8 cellular contexts compared by ENCODE assay signal in genomic region chr1:43582162-43582566, GRCh38. TPM values are rescaled to one million over a fixed set of nuclear protein-coding genes. Genes with fewer than 3 reads are reported as not detected.
DNase-seq lines count a peak whose midpoint lies in the region; ATAC-seq, FAIRE-seq and TF ChIP-seq lines count a peak whose summit lies in the region.

No MANE protein-coding gene starts in this region.

- H3K27ac Mint-ChIP-seq in activated CD4-positive, alpha-beta T cell treated with anti-CD3 and anti-CD28 coated beads for 36 hours, result peak overlapping the region; percentile 52
- H3K27ac Mint-ChIP-seq in neural progenitor cell, result no peak overlapping the region

- DNase-seq in activated CD4-positive, alpha-beta T cell treated with anti-CD3 and anti-CD28 coated beads for 36 hours, result peak; percentile 75
- no peak for DNase-seq in activated CD4-positive, alpha-beta T cell treated with anti-CD3 and anti-CD28 coated beads, Interleukin-2, amount 50 U/mL, for 4 hours
- DNase-seq in HK-2 (ENCODE audit: unreplicated experiment) (peak; percentile 88), RKO (ENCODE audit: low spot score) (peak; percentile 78), bronchial epithelial cell (ENCODE audit: low read depth) (peak; percentile 100), neural progenitor cell (ENCODE audit: low spot score) (peak; percentile 31), ascending aorta (ENCODE audit: low spot score in 2 of 2) (no peak), cortex of kidney (lab: John Stamatoyannopoulos, UW) (no peak)

- peaks cover 25% of the 10 kb centered on the region for H4K20me1 ChIP-seq in neural progenitor cell (ENCODE audit: low read depth)

- H3K4me3 ChIP-seq in bronchial epithelial cell (ENCODE audit: low read depth, low read length) (no peak overlapping the region), neural progenitor cell (no peak overlapping the region), ascending aorta (no peak overlapping the region)

- H3F3A ChIP-seq in neural progenitor cell (ENCODE audit: low read depth), result no peaks in the 10 kb centered on the region

- no peaks in the 10 kb centered on the region for H3K27me3 Mint-ChIP-seq in activated CD4-positive, alpha-beta T cell treated with anti-CD3 and anti-CD28 coated beads for 36 hours
- no peaks in the 10 kb centered on the region for H3K27me3 Mint-ChIP-seq in neural progenitor cell (ENCODE audit: insufficient read depth, low read depth)

- intact Hi-C loops in activated CD4-positive, alpha-beta T cell treated with anti-CD3 and anti-CD28 coated beads for 36 hours (cut with DNase I, micrococcal nuclease), result loop anchor here in 1 of 2 experiments (1.0 kb wide), 1 partner anchor 17 kb away; no protein-coding TSS in a partner anchor
- intact Hi-C loops in ascending aorta (cut with DNase I), result no loop called here

- H3K9ac ChIP-seq in neural progenitor cell, result no peak overlapping the region

- H3K4me1 Mint-ChIP-seq in activated CD4-positive, alpha-beta T cell treated with anti-CD3 and anti-CD28 coated beads for 36 hours, result peaks cover 4% of the 10 kb centered on the region
- peaks cover 7% of the 10 kb centered on the region for H3K4me1 Mint-ChIP-seq in neural progenitor cell

- H3K79me2 ChIP-seq in neural progenitor cell (ENCODE audit: low read depth), result no peaks in the 10 kb centered on the region

- TF ChIP-seq CTCF in bronchial epithelial cell (IDR thresholded peaks at IDR 0.05; ENCODE audit: insufficient read depth, low read length, severe bottlenecking) (no peak), neural progenitor cell (IDR thresholded peaks at IDR 0.05) (no peak), ascending aorta (IDR thresholded peaks at IDR 0.05) (no peak)

- H3K36me3 ChIP-seq in bronchial epithelial cell (ENCODE audit: control insufficient read depth, insufficient read depth, low read length) (peaks cover 37% of the 10 kb centered on the region), neural progenitor cell (no peaks in the 10 kb centered on the region), ascending aorta (peaks cover 10 to 28% of the 10 kb centered on the region in 2 donors)

- ATAC-seq in activated CD4-positive, alpha-beta T cell treated with anti-CD3 and anti-CD28 coated beads for 36 hours, result peak; percentile 99

- peak; percentile 100 for FAIRE-seq in bronchial epithelial cell (lab: Jason Lieb, UNC)

- no peaks in the 10 kb centered on the region for H3K36me3 Mint-ChIP-seq in activated CD4-positive, alpha-beta T cell treated with anti-CD3 and anti-CD28 coated beads for 36 hours (ENCODE audit: low read depth)
- H3K36me3 Mint-ChIP-seq in neural progenitor cell, result peaks cover 23% of the 10 kb centered on the region

- no peak overlapping the region for H2AFZ ChIP-seq in neural progenitor cell (replicated peaks)

- POLR2A ChIA-PET in activated CD4-positive, alpha-beta T cell treated with anti-CD3 and anti-CD28 coated beads for 36 hours (lab: Charles Lee), result no interaction called here

- CTCF ChIA-PET in activated CD4-positive, alpha-beta T cell treated with anti-CD3 and anti-CD28 coated beads for 36 hours (lab: Charles Lee), result interaction anchor here (0.6 kb wide), 1 partner anchor 159 kb away, joined by 3 read pairs; no protein-coding TSS in a partner anchor

- H3K27me3 ChIP-seq in bronchial epithelial cell (ENCODE audit: control insufficient read depth, insufficient read depth, low read length) (no peaks in the 10 kb centered on the region), neural progenitor cell (no peaks in the 10 kb centered on the region), ascending aorta (no peaks in the 10 kb centered on the region)

- no peak overlapping the region for H3K4me3 Mint-ChIP-seq in activated CD4-positive, alpha-beta T cell treated with anti-CD3 and anti-CD28 coated beads for 36 hours
- no peak overlapping the region for H3K4me3 Mint-ChIP-seq in neural progenitor cell

- H3K4me1 ChIP-seq in neural progenitor cell (no peaks in the 10 kb centered on the region), ascending aorta (no peaks in the 10 kb centered on the region)

- H3K4me2 ChIP-seq in neural progenitor cell, result no peak overlapping the region

- H3K27ac ChIP-seq in neural progenitor cell (no peak overlapping the region), ascending aorta (no peak overlapping the region)

- no peaks in the 10 kb centered on the region for H3K9me3 Mint-ChIP-seq in activated CD4-positive, alpha-beta T cell treated with anti-CD3 and anti-CD28 coated beads for 36 hours (ENCODE audit: low read depth)
- no peaks in the 10 kb centered on the region for H3K9me3 Mint-ChIP-seq in neural progenitor cell

- H3K9me3 ChIP-seq in neural progenitor cell (ENCODE audit: low read depth) (no peaks in the 10 kb centered on the region), ascending aorta (no peaks in the 10 kb centered on the region)

RNA-seq across cellular contexts. Expression of gene PTPRF, which starts 51.5 kb away (rescaled TPM):
- total RNA-seq in activated CD4-positive, alpha-beta T cell treated with anti-CD3 and anti-CD28 coated beads for 36 hours, result 1 to 10 TPM; 5.1 to 6.8 TPM
- 127 and 202 TPM in 2 replicates for total RNA-seq in bronchial epithelial cell
- 71.1 and 119 TPM in 2 replicates for total RNA-seq in neural progenitor cell (ENCODE audit: low replicate concordance)
- 43.6 TPM for total RNA-seq in ascending aorta

Comparison
In these comparisons a context has a peak if more than half of its experiments do, and no peak if none do; other contexts are left out.
1. DNase-seq: peak in activated CD4-positive, alpha-beta T cell treated with anti-CD3 and anti-CD28 coated beads for 36 hours (single experiment), HK-2 (single experiment), RKO (single experiment), bronchial epithelial cell (single experiment) and neural progenitor cell (single experiment); none in activated CD4-positive, alpha-beta T cell treated with anti-CD3 and anti-CD28 coated beads, Interleukin-2, amount 50 U/mL, for 4 hours (0 of 2), ascending aorta (0 of 2) and cortex of kidney (single experiment).